In genomic region chr10:12162927-12163326, GRCh38 we compare ENCODE assay signal across 20 cellular contexts. TPM values are rescaled to one million over a fixed set of nuclear protein-coding genes. Genes with fewer than 3 reads are reported as not detected.
DNase-seq lines count a peak whose midpoint lies in the region; ATAC-seq, FAIRE-seq and TF ChIP-seq lines count a peak whose summit lies in the region.
"Had no signal": no experiment of that assay in that cellular context is flagged by ENCODE, and none has a peak within 500 bp of the region (broad histone marks: within the 10 kb centered on the region; RNA-seq: fewer than 3 reads in every experiment).

No MANE protein-coding gene starts in this region.

- CTCF ChIA-PET in activated CD8-positive, alpha-beta T cell treated with anti-CD3 and anti-CD28 coated beads for 36 hours (lab: Charles Lee) = no interaction called here
- CTCF ChIA-PET in activated CD8-positive, alpha-beta T cell treated with anti-CD3 and anti-CD28 coated beads, Interleukin-2, amount 10 ng/mL, durations not matched to agents 7 days and 5 days (lab: Charles Lee) = no interaction called here

- FAIRE-seq in GM19239 (lab: Jason Lieb, UNC) = no peak
- FAIRE-seq: D721Med, G401.6, GM12891 had no signal

- H3K4me3 ChIP-seq in endodermal cell (ENCODE audit: low read length) (no peak overlapping the region), neural progenitor cell (no peak overlapping the region)

- peaks cover 28% of the 10 kb centered on the region for H3K36me3 Mint-ChIP-seq in activated CD8-positive, alpha-beta T cell treated with anti-CD3 and anti-CD28 coated beads for 36 hours (ENCODE audit: low read depth)
- H3K36me3 Mint-ChIP-seq in activated CD8-positive, alpha-beta T cell treated with anti-CD3 and anti-CD28 coated beads, Interleukin-2, amount 10 ng/mL, durations not matched to agents 7 days and 5 days (ENCODE audit: low read depth) = peaks cover 47% of the 10 kb centered on the region
- H3K36me3 Mint-ChIP-seq in stimulated activated naive CD8-positive, alpha-beta T cell treated with anti-CD3 and anti-CD28 coated beads, Interleukin-15, Interleukin-2, amounts not matched to agents 100 ng/mL and 50 ng/mL, for 24 hours (ENCODE audit: low read depth) = peaks cover 49% of the 10 kb centered on the region
- H3K36me3 Mint-ChIP-seq in endodermal cell (ENCODE audit: low read depth) (peaks cover 66% of the 10 kb centered on the region), neural progenitor cell (peaks cover 24% of the 10 kb centered on the region)

- no peak overlapping the region for H3K4me3 Mint-ChIP-seq in activated CD8-positive, alpha-beta T cell treated with anti-CD3 and anti-CD28 coated beads for 36 hours
- H3K4me3 Mint-ChIP-seq in activated CD8-positive, alpha-beta T cell treated with anti-CD3 and anti-CD28 coated beads, Interleukin-2, amount 10 ng/mL, durations not matched to agents 7 days and 5 days = no peak overlapping the region
- no peak overlapping the region for H3K4me3 Mint-ChIP-seq in stimulated activated naive CD8-positive, alpha-beta T cell treated with anti-CD3 and anti-CD28 coated beads, Interleukin-15, Interleukin-2, amounts not matched to agents 100 ng/mL and 50 ng/mL, for 24 hours
- H3K4me3 Mint-ChIP-seq in endodermal cell (no peak overlapping the region), neural progenitor cell (no peak overlapping the region)
- H3K4me3 Mint-ChIP-seq: B cell; CD4-positive, alpha-beta memory T cell; H9 had no signal

- no peaks in the 10 kb centered on the region for H3K9me3 Mint-ChIP-seq in activated CD8-positive, alpha-beta T cell treated with anti-CD3 and anti-CD28 coated beads for 36 hours
- no peaks in the 10 kb centered on the region for H3K9me3 Mint-ChIP-seq in activated CD8-positive, alpha-beta T cell treated with anti-CD3 and anti-CD28 coated beads, Interleukin-2, amount 10 ng/mL, durations not matched to agents 7 days and 5 days (ENCODE audit: insufficient read depth)
- no peaks in the 10 kb centered on the region for H3K9me3 Mint-ChIP-seq in stimulated activated naive CD8-positive, alpha-beta T cell treated with anti-CD3 and anti-CD28 coated beads, Interleukin-15, Interleukin-2, amounts not matched to agents 100 ng/mL and 50 ng/mL, for 24 hours
- H3K9me3 Mint-ChIP-seq in endodermal cell (no peaks in the 10 kb centered on the region), neural progenitor cell (no peaks in the 10 kb centered on the region)
- H3K9me3 Mint-ChIP-seq: CD4-positive, alpha-beta memory T cell; H9 had no signal

- peak overlapping the region; percentile 32 for H3K27ac Mint-ChIP-seq in activated CD8-positive, alpha-beta T cell treated with anti-CD3 and anti-CD28 coated beads for 36 hours
- no peak overlapping the region for H3K27ac Mint-ChIP-seq in activated CD8-positive, alpha-beta T cell treated with anti-CD3 and anti-CD28 coated beads, Interleukin-2, amount 10 ng/mL, durations not matched to agents 7 days and 5 days
- peak overlapping the region; percentile 28 for H3K27ac Mint-ChIP-seq in stimulated activated naive CD8-positive, alpha-beta T cell treated with anti-CD3 and anti-CD28 coated beads, Interleukin-15, Interleukin-2, amounts not matched to agents 100 ng/mL and 50 ng/mL, for 24 hours
- H3K27ac Mint-ChIP-seq in endodermal cell = no peak overlapping the region
- no peak overlapping the region for H3K27ac Mint-ChIP-seq in neural progenitor cell
- H3K27ac Mint-ChIP-seq: B cell, H9 had no signal

- intact Hi-C loops in activated CD8-positive, alpha-beta T cell treated with anti-CD3 and anti-CD28 coated beads for 36 hours (cut with micrococcal nuclease) = no loop called here

- H3K4me1 ChIP-seq in endodermal cell (ENCODE audit: control insufficient read depth, insufficient read depth, low read length) (no peaks in the 10 kb centered on the region), neural progenitor cell (no peaks in the 10 kb centered on the region)

- no peaks in the 10 kb centered on the region for H3F3A ChIP-seq in neural progenitor cell (ENCODE audit: low read depth)

- H3K4me1 Mint-ChIP-seq in activated CD8-positive, alpha-beta T cell treated with anti-CD3 and anti-CD28 coated beads for 36 hours (ENCODE audit: low read depth) = no peaks in the 10 kb centered on the region
- H3K4me1 Mint-ChIP-seq in activated CD8-positive, alpha-beta T cell treated with anti-CD3 and anti-CD28 coated beads, Interleukin-2, amount 10 ng/mL, durations not matched to agents 7 days and 5 days (ENCODE audit: low read depth) = no peaks in the 10 kb centered on the region
- no peaks in the 10 kb centered on the region for H3K4me1 Mint-ChIP-seq in stimulated activated naive CD8-positive, alpha-beta T cell treated with anti-CD3 and anti-CD28 coated beads, Interleukin-15, Interleukin-2, amounts not matched to agents 100 ng/mL and 50 ng/mL, for 24 hours (ENCODE audit: low read depth)
- no peaks in the 10 kb centered on the region for H3K4me1 Mint-ChIP-seq in endodermal cell
- no peaks in the 10 kb centered on the region for H3K4me1 Mint-ChIP-seq in neural progenitor cell
- H3K4me1 Mint-ChIP-seq: B cell; CD4-positive, alpha-beta memory T cell had no signal

- no peak for DNase-seq in activated CD8-positive, alpha-beta T cell treated with anti-CD3 and anti-CD28 coated beads for 36 hours
- DNase-seq in activated CD8-positive, alpha-beta T cell treated with anti-CD3 and anti-CD28 coated beads, Interleukin-2, amount 10 ng/mL, durations not matched to agents 7 days and 5 days = no peak
- no peak for DNase-seq in stimulated activated naive CD8-positive, alpha-beta T cell treated with anti-CD3 and anti-CD28 coated beads, Interleukin-15, Interleukin-2, amounts not matched to agents 100 U/mL and 50 U/mL, for 24 hours
- DNase-seq in endodermal cell (no peak), GM19239 (ENCODE audit: insufficient read length, low spot score) (no peak), neural progenitor cell (ENCODE audit: low spot score) (no peak)
- DNase-seq: 8988T; C1 segment of cervical spinal cord; CD4-positive, alpha-beta memory T cell; COR-L47; DMS153; DMS79 treated with DMSO at 0.1 percent for 48 hours; EL; GOT3; H9 had no signal

- no peaks in the 10 kb centered on the region for H3K79me2 ChIP-seq in neural progenitor cell (ENCODE audit: low read depth)

- no peak for ATAC-seq in activated CD8-positive, alpha-beta T cell treated with anti-CD3 and anti-CD28 coated beads for 36 hours
- ATAC-seq in activated CD8-positive, alpha-beta T cell treated with anti-CD3 and anti-CD28 coated beads, Interleukin-2, amount 10 ng/mL, durations not matched to agents 7 days and 5 days = no peak
- no peak for ATAC-seq in stimulated activated naive CD8-positive, alpha-beta T cell treated with anti-CD3 and anti-CD28 coated beads, Interleukin-15, Interleukin-2, amounts not matched to agents 100 U/mL and 50 U/mL, for 24 hours

- no peak overlapping the region for H3K9ac ChIP-seq in endodermal cell (ENCODE audit: extremely low read depth, low read length, poor library complexity, severe bottlenecking)
- no peak overlapping the region for H3K9ac ChIP-seq in neural progenitor cell

- POLR2A ChIA-PET in activated CD8-positive, alpha-beta T cell treated with anti-CD3 and anti-CD28 coated beads for 36 hours (lab: Charles Lee) = no interaction called here
- POLR2A ChIA-PET in activated CD8-positive, alpha-beta T cell treated with anti-CD3 and anti-CD28 coated beads, Interleukin-2, amount 10 ng/mL, durations not matched to agents 7 days and 5 days (lab: Charles Lee) = no interaction called here

- H3K36me3 ChIP-seq in endodermal cell (ENCODE audit: control insufficient read depth, insufficient read depth, low read length) (peaks cover 74% of the 10 kb centered on the region), neural progenitor cell (peaks cover 10% of the 10 kb centered on the region)

- H3K9me3 ChIP-seq in endodermal cell (ENCODE audit: control insufficient read depth, low read length) (no peaks in the 10 kb centered on the region), neural progenitor cell (ENCODE audit: low read depth) (no peaks in the 10 kb centered on the region)

- H4K20me1 ChIP-seq in neural progenitor cell (ENCODE audit: low read depth) = no peaks in the 10 kb centered on the region

- TF ChIP-seq CTCF in activated CD8-positive, alpha-beta T cell treated with anti-CD3 and anti-CD28 coated beads for 36 hours (IDR thresholded peaks at IDR 0.05) = no peak
- TF ChIP-seq CTCF in endodermal cell (conservative IDR thresholded peaks at IDR 0.05) (peak; percentile 16), neural progenitor cell (IDR thresholded peaks at IDR 0.05) (no peak)

- H3K4me2 ChIP-seq in neural progenitor cell = no peak overlapping the region

- H3K27me3 ChIP-seq in endodermal cell (ENCODE audit: control insufficient read depth, insufficient read depth, low read length, poor library complexity, severe bottlenecking) (no peaks in the 10 kb centered on the region), neural progenitor cell (no peaks in the 10 kb centered on the region)

- H3K27me3 Mint-ChIP-seq in activated CD8-positive, alpha-beta T cell treated with anti-CD3 and anti-CD28 coated beads for 36 hours = no peaks in the 10 kb centered on the region
- no peaks in the 10 kb centered on the region for H3K27me3 Mint-ChIP-seq in activated CD8-positive, alpha-beta T cell treated with anti-CD3 and anti-CD28 coated beads, Interleukin-2, amount 10 ng/mL, durations not matched to agents 7 days and 5 days (ENCODE audit: low read depth)
- no peaks in the 10 kb centered on the region for H3K27me3 Mint-ChIP-seq in stimulated activated naive CD8-positive, alpha-beta T cell treated with anti-CD3 and anti-CD28 coated beads, Interleukin-15, Interleukin-2, amounts not matched to agents 100 ng/mL and 50 ng/mL, for 24 hours
- H3K27me3 Mint-ChIP-seq in endodermal cell (ENCODE audit: insufficient read depth) (no peaks in the 10 kb centered on the region), neural progenitor cell (ENCODE audit: insufficient read depth, low read depth) (no peaks in the 10 kb centered on the region)
- H3K27me3 Mint-ChIP-seq: B cell; CD4-positive, alpha-beta memory T cell had no signal

- no peak overlapping the region for H2AFZ ChIP-seq in neural progenitor cell (replicated peaks)

- 96 to 100% methylated on average over 1 to 6 of the region's 6 CpGs for WGBS in endodermal cell (ENCODE audit: insufficient coverage in 1 of 2, insufficient read length in 1 of 2), 2 experiments

- H3K27ac ChIP-seq in endodermal cell (ENCODE audit: low read depth, low read length) (no peak overlapping the region), neural progenitor cell (no peak overlapping the region)

RNA-seq across cellular contexts. Expression of gene NUDT5, which starts 32.8 kb away (rescaled TPM):
- total RNA-seq in activated CD8-positive, alpha-beta T cell treated with anti-CD3 and anti-CD28 coated beads for 36 hours = 10 to 100 TPM; 95.9 to 98.6 TPM
- 10 to 100 TPM; 94.8 to 97.8 TPM for total RNA-seq in activated CD8-positive, alpha-beta T cell treated with anti-CD3 and anti-CD28 coated beads, Interleukin-2, amount 10 ng/mL, durations not matched to agents 7 days and 5 days
- total RNA-seq in endodermal cell (10 to 100 TPM; 88.7 to 93.9 TPM), neural progenitor cell (ENCODE audit: low replicate concordance) (80.7 and 85.0 TPM in 2 replicates)
- polyA plus RNA-seq in endodermal cell (2013, experiment 1 of 2) = 89.2 TPM
- polyA plus RNA-seq in endodermal cell (2013, experiment 2 of 2) = 81.8 TPM

RNA-seq across cellular contexts. Expression of gene CDC123, which starts 33.1 kb away (rescaled TPM):
- total RNA-seq in activated CD8-positive, alpha-beta T cell treated with anti-CD3 and anti-CD28 coated beads for 36 hours = 100 to 1,000 TPM; 123 to 125 TPM
- total RNA-seq in activated CD8-positive, alpha-beta T cell treated with anti-CD3 and anti-CD28 coated beads, Interleukin-2, amount 10 ng/mL, durations not matched to agents 7 days and 5 days = 100 to 1,000 TPM in 1 of 2 experiments, 10 to 100 TPM in 1; 99.0 to 102 TPM
- total RNA-seq in endodermal cell (100 to 1,000 TPM; 104 to 123 TPM), neural progenitor cell (ENCODE audit: low replicate concordance) (134 and 135 TPM in 2 replicates)
- polyA plus RNA-seq in endodermal cell (2013, experiment 1 of 2) = 106 TPM
- polyA plus RNA-seq in endodermal cell (2013, experiment 2 of 2) = 101 TPM

RNA-seq across cellular contexts. Expression of gene SEC61A2, which starts 33.5 kb away (rescaled TPM):
- total RNA-seq in activated CD8-positive, alpha-beta T cell treated with anti-CD3 and anti-CD28 coated beads for 36 hours = 10 to 100 TPM; 10.8 to 12.0 TPM
- total RNA-seq in activated CD8-positive, alpha-beta T cell treated with anti-CD3 and anti-CD28 coated beads, Interleukin-2, amount 10 ng/mL, durations not matched to agents 7 days and 5 days = 1 to 10 TPM; 9.1 to 9.7 TPM
- total RNA-seq in endodermal cell = 10 to 100 TPM; 24.4 to 40.5 TPM
- polyA plus RNA-seq in endodermal cell (2013, experiment 1 of 2) = 30.4 TPM
- polyA plus RNA-seq in endodermal cell (2013, experiment 2 of 2) = 34.6 TPM
- 39.1 and 39.6 TPM in 2 replicates for total RNA-seq in neural progenitor cell (ENCODE audit: low replicate concordance)

Comparison
In these comparisons a context has a peak if more than half of its experiments do, and no peak if none do; other contexts are left out.
1. H3K27ac Mint-ChIP-seq: peak in activated CD8-positive, alpha-beta T cell treated with anti-CD3 and anti-CD28 coated beads for 36 hours (single experiment) and stimulated activated naive CD8-positive, alpha-beta T cell treated with anti-CD3 and anti-CD28 coated beads, Interleukin-15, Interleukin-2, amounts not matched to agents 100 ng/mL and 50 ng/mL, for 24 hours (single experiment); none in activated CD8-positive, alpha-beta T cell treated with anti-CD3 and anti-CD28 coated beads, Interleukin-2, amount 10 ng/mL, durations not matched to agents 7 days and 5 days (single experiment), endodermal cell (single experiment) and neural progenitor cell (single experiment).